8 cellular contexts compared by ENCODE assay signal in the genomic region with DNA sequence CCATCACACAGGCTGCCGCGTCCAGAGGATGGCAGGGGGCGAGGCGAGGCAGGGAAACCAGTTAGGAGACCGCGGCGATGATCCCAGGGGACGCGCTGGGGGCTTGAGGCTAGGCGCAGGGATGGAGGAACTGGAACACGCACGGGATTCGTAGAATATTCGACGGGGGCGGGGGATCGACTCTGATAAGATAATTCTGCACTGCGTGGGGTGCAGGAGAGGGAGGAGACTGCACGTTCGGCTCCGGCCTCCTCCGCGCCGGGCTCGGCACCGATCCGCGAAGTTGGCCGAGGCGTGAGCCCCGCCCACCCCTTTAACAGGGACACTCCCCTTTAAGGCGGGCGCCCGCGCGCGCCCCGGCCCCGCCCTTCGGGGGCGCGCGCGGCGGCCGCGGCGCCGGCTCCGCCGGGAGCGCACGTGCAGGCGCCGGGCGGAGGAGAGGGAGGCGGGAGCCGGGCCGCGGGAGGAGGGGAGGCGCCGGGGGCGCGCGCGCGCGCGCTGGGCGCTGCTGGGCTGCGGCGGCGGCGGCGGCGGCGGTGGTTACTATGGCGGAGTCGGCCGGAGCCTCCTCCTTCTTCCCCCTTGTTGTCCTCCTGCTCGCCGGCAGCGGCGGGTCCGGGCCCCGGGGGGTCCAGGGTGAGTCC. TPM values are rescaled to one million over a fixed set of nuclear protein-coding genes. Genes with fewer than 3 reads are reported as not detected.
DNase-seq lines count a peak whose midpoint lies in the region; ATAC-seq, FAIRE-seq and TF ChIP-seq lines count a peak whose summit lies in the region.

ACVR1B (plus strand) TSS at position 501 of the 644 bp plus-strand sequence; CDS start at position 546, 45 bp downstream.

- H2AK5ac ChIP-seq in H1 (ENCODE audit: low read depth, low read length) (no peak within 1 kb of the TSS; the same call in 1 of the 2 replicates), mesendoderm (ENCODE audit: low read length) (no peak within 1 kb of the TSS)

- peak within 1 kb of the TSS; percentile 94 for H3K9ac ChIP-seq in BLaER1
- peak within 1 kb of the TSS; percentile 76 to 98 (median 92) for H3K9ac ChIP-seq in H1 (replicated peaks in 1 of 4; ENCODE audit: extremely low read depth in 1 of 4, low read depth in 3 of 4, low read length in 3 of 4)
- peak within 1 kb of the TSS; percentile 89 for H3K9ac ChIP-seq in mesendoderm (ENCODE audit: low read length)

- CTCF ChIA-PET in activated CD8-positive, alpha-beta memory T cell treated with anti-CD3 and anti-CD28 coated beads, Interleukin-2, amount 10 ng/mL, durations not matched to agents 7 days and 5 days (lab: Charles Lee) = interaction anchor here (1.0 to 3.8 kb wide), 6 partner anchors 20 to 74 kb away, joined by 3 to 14 read pairs (median 4); no protein-coding TSS in a partner anchor
- CTCF ChIA-PET in H1 (lab: Charles Lee; ENCODE audit: partially characterized antibody) = interaction anchor here (1.0 to 2.9 kb wide), 7 partner anchors 14 to 42 kb away, joined by 5 to 15 read pairs (median 6); no protein-coding TSS in a partner anchor

- H3K18ac ChIP-seq in H1 (ENCODE audit: extremely low read depth, low read length) (peak within 1 kb of the TSS; percentile 75; the same call in 1 of the 2 replicates), mesendoderm (ENCODE audit: low read length) (peak within 1 kb of the TSS; percentile 98)

- peaks cover 60% of the 10 kb centered on the region for H3K27me3 Mint-ChIP-seq in activated CD8-positive, alpha-beta memory T cell treated with anti-CD3 and anti-CD28 coated beads, Interleukin-2, amount 10 ng/mL, durations not matched to agents 7 days and 5 days

- peaks cover 10% of the 10 kb centered on the region for H3K4me1 Mint-ChIP-seq in activated CD8-positive, alpha-beta memory T cell treated with anti-CD3 and anti-CD28 coated beads, Interleukin-2, amount 10 ng/mL, durations not matched to agents 7 days and 5 days

- H3K4me3 ChIP-seq in BLaER1 (peak within 1 kb of the TSS; percentile 92), H1 (ENCODE audit: extremely low read depth in 1 of 4, insufficient read depth in 2 of 4, low read depth in 3 of 4, low read length in 4 of 4) (peak within 1 kb of the TSS; percentile 73 to 95 (median 90)), mesendoderm (ENCODE audit: low read length) (peak within 1 kb of the TSS; percentile 75)

- H2BK12ac ChIP-seq in H1 (ENCODE audit: low read depth, low read length) = no peak within 1 kb of the TSS

- peak within 1 kb of the TSS; percentile 97; the same call in 1 of the 2 replicates for H4K8ac ChIP-seq in H1 (ENCODE audit: extremely low read depth, insufficient read depth, low read length)
- peak within 1 kb of the TSS; percentile 99 for H4K8ac ChIP-seq in mesendoderm (ENCODE audit: low read depth, low read length)

- TF ChIP-seq RAD21 in H1 (IDR thresholded peaks at IDR 0.05 in 1 of 2, conservative IDR thresholded peaks at IDR 0.05 in 1 of 2; ENCODE audit: low read depth in 2 of 2, low read length in 2 of 2) = no peak

- DNase-seq in HUDEP-2 (lab: John Stamatoyannopoulos, UW; ENCODE audit: unreplicated experiment in 76 of 76) = peak; percentile 26 to 96 (median 90)
- DNase-seq in NOMO-1 treated with DMSO at 0.1 percent for 48 hours (lab: John Stamatoyannopoulos, UW; ENCODE audit: unreplicated experiment) = peak; percentile 82
- peak; percentile 88 for DNase-seq in activated CD8-positive, alpha-beta memory T cell treated with anti-CD3 and anti-CD28 coated beads, Interleukin-2, amount 10 ng/mL, durations not matched to agents 7 days and 5 days
- DNase-seq in H1 (ENCODE audit: low read depth in 1 of 2, low spot score in 2 of 2) = peak in 1 of 2 experiments; percentile 87
- peak; percentile 91 for DNase-seq in mesendoderm
- DNase-seq in stimulated activated CD8-positive, alpha-beta memory T cell treated with anti-CD3 and anti-CD28 coated beads, Interleukin-12 subunit alpha, Interleukin-12 subunit beta, amount 100 ng/mL, for 24 hours (ENCODE audit: extremely low read depth) = peak; percentile 75

- peaks cover 38% of the 10 kb centered on the region for H4K20me1 ChIP-seq in BLaER1
- H4K20me1 ChIP-seq in H1 (replicated peaks in 1 of 2; ENCODE audit: control insufficient read depth in 1 of 2, insufficient read depth in 2 of 2, low read length in 2 of 2) = peaks cover 5 to 8% of the 10 kb centered on the region in 2 experiments

- H3K27ac ChIP-seq in BLaER1 (peak within 1 kb of the TSS; percentile 95), H1 (ENCODE audit: low read depth, low read length) (peak within 1 kb of the TSS; percentile 52; the same call in 1 of the 2 replicates), mesendoderm (ENCODE audit: low read depth, low read length) (no peak within 1 kb of the TSS)

- no peaks in the 10 kb centered on the region for H3K27me3 ChIP-seq in BLaER1
- peaks cover 7 to 47% (median 34%) of the 10 kb centered on the region in 4 experiments for H3K27me3 ChIP-seq in H1 (replicated peaks in 1 of 4; ENCODE audit: control insufficient read depth in 3 of 4, extremely low read depth in 1 of 4, insufficient read depth in 3 of 4, low read length in 3 of 4)
- peaks cover 9% of the 10 kb centered on the region for H3K27me3 ChIP-seq in mesendoderm (ENCODE audit: insufficient read depth, low read length, poor library complexity)

- H4K91ac ChIP-seq in H1 (replicated peaks; ENCODE audit: insufficient read length, low read length) = no peak within 1 kb of the TSS

- peaks cover 2% of the 10 kb centered on the region for H3K9me3 Mint-ChIP-seq in activated CD8-positive, alpha-beta memory T cell treated with anti-CD3 and anti-CD28 coated beads, Interleukin-2, amount 10 ng/mL, durations not matched to agents 7 days and 5 days (ENCODE audit: low read depth)

- H3K9me3 ChIP-seq in BLaER1 (no peaks in the 10 kb centered on the region; the same call in 1 of the 2 replicates), H1 (ENCODE audit: insufficient read depth in 2 of 2, low read depth in 1 of 2, low read length in 1 of 2) (no peaks in the 10 kb centered on the region)

- H3K56ac ChIP-seq in H1 (replicated peaks; ENCODE audit: insufficient read length, low read depth, low read length) = no peak within 1 kb of the TSS
- peak within 1 kb of the TSS; percentile 89 for H3K56ac ChIP-seq in mesendoderm (ENCODE audit: low read length)

- H3K4me1 ChIP-seq in BLaER1 = peaks cover 66% of the 10 kb centered on the region
- peaks cover 0 to 3% (median 2%) of the 10 kb centered on the region in 4 experiments; a peak in 6 of 7 replicates for H3K4me1 ChIP-seq in H1 (replicated peaks in 1 of 4; ENCODE audit: control insufficient read depth in 3 of 4, insufficient read depth in 4 of 4, low read length in 3 of 4)
- peaks cover 6% of the 10 kb centered on the region for H3K4me1 ChIP-seq in mesendoderm (ENCODE audit: control insufficient read depth, low read depth, low read length)

- POLR2A ChIA-PET in H1 (lab: Charles Lee; ENCODE audit: partially characterized antibody) = interaction anchor here (0.6 to 1.5 kb wide), 6 partner anchors 14 to 46 kb away, joined by 3 to 4 read pairs (median 3); no protein-coding TSS in a partner anchor

- H3K23ac ChIP-seq in H1 (ENCODE audit: insufficient read length) = peak within 1 kb of the TSS; percentile 3
- H3K23ac ChIP-seq in mesendoderm (ENCODE audit: low read length) = peak within 1 kb of the TSS; percentile 59

- peak; percentile 83 for ATAC-seq in GM19467 (IDR thresholded peaks at IDR 0.05; ENCODE audit: unreplicated experiment)
- peak; percentile 99 for ATAC-seq in activated CD8-positive, alpha-beta memory T cell treated with anti-CD3 and anti-CD28 coated beads, Interleukin-2, amount 10 ng/mL, durations not matched to agents 7 days and 5 days

- peak within 1 kb of the TSS; percentile 83 for H3K4me3 Mint-ChIP-seq in activated CD8-positive, alpha-beta memory T cell treated with anti-CD3 and anti-CD28 coated beads, Interleukin-2, amount 10 ng/mL, durations not matched to agents 7 days and 5 days

- no peak within 1 kb of the TSS for H3K4ac ChIP-seq in H1 (replicated peaks; ENCODE audit: insufficient read length, low read depth, low read length)
- peak within 1 kb of the TSS; percentile 89 for H3K4ac ChIP-seq in mesendoderm (ENCODE audit: low read depth, low read length)

- no peak for FAIRE-seq in H1 (lab: Jason Lieb, UNC)

- no peak within 1 kb of the TSS for H2BK15ac ChIP-seq in H1 (ENCODE audit: low read length)
- H2BK15ac ChIP-seq in mesendoderm (replicated peaks; ENCODE audit: low read depth) = peak within 1 kb of the TSS; percentile 15

- TF ChIP-seq POLR2A in H1 (IDR thresholded peaks at IDR 0.05; ENCODE audit: control extremely low read depth in 1 of 2, low read depth in 2 of 2, low read length in 2 of 2) = peak in 1 of 2 experiments; percentile 1; a peak in 1 of 3 replicates

- no peak within 1 kb of the TSS for H2BK5ac ChIP-seq in H1 (ENCODE audit: low read depth, low read length)
- peak within 1 kb of the TSS; percentile 13 for H2BK5ac ChIP-seq in mesendoderm (ENCODE audit: low read length)

- peak within 1 kb of the TSS; percentile 90; the same call in 1 of the 2 replicates for H2AFZ ChIP-seq in H1 (ENCODE audit: low read length)

- no peak for TF ChIP-seq CTCF in H1 (IDR thresholded peaks at IDR 0.05; ENCODE audit: control extremely low read depth in 1 of 3, insufficient read depth in 1 of 3, low read depth in 1 of 3, low read length in 3 of 3)

- peak within 1 kb of the TSS; percentile 55; the same call in 1 of the 2 replicates for H2BK20ac ChIP-seq in H1 (ENCODE audit: low read length)

- H3K23me2 ChIP-seq in H1 (ENCODE audit: low read depth, low read length) = peaks cover 7% of the 10 kb centered on the region; the same call in 1 of the 2 replicates

- H4K5ac ChIP-seq in H1 (ENCODE audit: insufficient read length, low read depth, low read length) (no peak within 1 kb of the TSS), mesendoderm (ENCODE audit: low read length) (no peak within 1 kb of the TSS)

- H3K14ac ChIP-seq in H1 (ENCODE audit: insufficient read length) = no peak within 1 kb of the TSS

- H3K4me2 ChIP-seq in BLaER1 (peak within 1 kb of the TSS; percentile 91), H1 (ENCODE audit: insufficient read depth in 1 of 2, low read depth in 2 of 2, low read length in 2 of 2) (peak within 1 kb of the TSS; percentile 96 to 99), mesendoderm (ENCODE audit: low read length) (peak within 1 kb of the TSS; percentile 92)

- no peak within 1 kb of the TSS for H2BK120ac ChIP-seq in H1 (replicated peaks; ENCODE audit: low read depth, low read length)
- H2BK120ac ChIP-seq in mesendoderm (ENCODE audit: low read depth, low read length) = peak within 1 kb of the TSS; percentile 92

- no peak for TF ChIP-seq EP300 in H1 (IDR thresholded peaks at IDR 0.05; ENCODE audit: borderline replicate concordance in 1 of 2, low read depth in 2 of 2, low read length in 2 of 2)

- H3K27ac Mint-ChIP-seq in activated CD8-positive, alpha-beta memory T cell treated with anti-CD3 and anti-CD28 coated beads, Interleukin-2, amount 10 ng/mL, durations not matched to agents 7 days and 5 days = peak within 1 kb of the TSS; percentile 21

- 1% methylated on average over 18 of the region's 86 CpGs; no CpG with 5 or more reads in 1 of the 2 experiments for WGBS in H1 (ENCODE audit: extremely low coverage in 1 of 2, insufficient coverage in 1 of 2, insufficient read length in 1 of 2, insufficient replicate concordance in 2 of 2, low coverage in 1 of 2, low lambda C conversion rate in 2 of 2, missing lambda C conversion rate in 1 of 2), 2 experiments
- WGBS in mesendoderm (ENCODE audit: extremely low coverage, insufficient coverage, low lambda C conversion rate) = no CpG with 5 or more reads among the region's 86 CpGs

- H3K79me2 ChIP-seq in H1 (ENCODE audit: control insufficient read depth in 1 of 2, insufficient read depth in 2 of 2, low read length in 2 of 2) (peaks cover 0 to 35% of the 10 kb centered on the region in 2 experiments; a peak in 2 of 4 replicates), mesendoderm (ENCODE audit: control insufficient read depth, insufficient read depth, low read length) (peaks cover 22% of the 10 kb centered on the region)

- no peaks in the 10 kb centered on the region for H3K36me3 Mint-ChIP-seq in activated CD8-positive, alpha-beta memory T cell treated with anti-CD3 and anti-CD28 coated beads, Interleukin-2, amount 10 ng/mL, durations not matched to agents 7 days and 5 days

- no peaks in the 10 kb centered on the region; the same call in 1 of the 2 replicates for H3K79me1 ChIP-seq in H1 (ENCODE audit: low read depth, low read length)
- H3K79me1 ChIP-seq in mesendoderm (ENCODE audit: low read length) = peaks cover 10% of the 10 kb centered on the region

- peaks cover 3% of the 10 kb centered on the region; the same call in 1 of the 2 replicates for H3K36me3 ChIP-seq in BLaER1
- H3K36me3 ChIP-seq in H1 (ENCODE audit: control insufficient read depth in 2 of 4, insufficient read depth in 4 of 4, low read length in 3 of 4) = no peaks in the 10 kb centered on the region
- no peaks in the 10 kb centered on the region for H3K36me3 ChIP-seq in mesendoderm (ENCODE audit: control insufficient read depth, insufficient read depth, low read length)

RNA-seq across cellular contexts. Expression of gene ACVR1B, which starts in this region (rescaled TPM):
- 1 to 10 TPM; 3.5 to 4.3 TPM for total RNA-seq in activated CD8-positive, alpha-beta memory T cell treated with anti-CD3 and anti-CD28 coated beads, Interleukin-2, amount 10 ng/mL, durations not matched to agents 7 days and 5 days
- total RNA-seq in H1 (2021; fragmentation: NEBNext Ultra II Directional; extraction: Animal tissue kit (Norgen Biotek cat#: 25700)) = 13.5 and 16.0 TPM in 2 replicates
- polyA plus RNA-seq in H1 (2011; rRNA removed) = 19.2 and 24.7 TPM in 2 replicates
- polyA plus RNA-seq in H1 (2011; cell fraction: cytosol; rRNA removed) = 19.1 TPM
- polyA plus RNA-seq in H1 (2011; cell fraction: nucleus; rRNA removed) = 18.9 TPM
- 12.9 to 19.5 TPM (median 17.3 TPM) in 4 replicates for polyA plus RNA-seq in H1 (2012, experiment 1 of 2)
- polyA plus RNA-seq in H1 (2012, experiment 2 of 2) = 9.5 TPM
- 10.3 TPM for polyA plus RNA-seq in H1 (2013, experiment 1 of 2)
- 11.9 TPM for polyA plus RNA-seq in H1 (2013, experiment 2 of 2)
- polyA minus RNA-seq in H1 (2011; rRNA and poly(A)+ RNA removed) = 20.8 and 23.4 TPM in 2 replicates
- polyA minus RNA-seq in H1 (2011; cell fraction: cytosol; rRNA and poly(A)+ RNA removed) = 12.9 TPM
- 14.2 TPM for polyA minus RNA-seq in H1 (2011; cell fraction: nucleus; rRNA and poly(A)+ RNA removed)
- polyA plus RNA-seq in mesendoderm (2013, experiment 1 of 2) = 9.9 TPM
- 9.5 TPM for polyA plus RNA-seq in mesendoderm (2013, experiment 2 of 2)
